8 cellular contexts compared by ENCODE assay signal in the genomic region with DNA sequence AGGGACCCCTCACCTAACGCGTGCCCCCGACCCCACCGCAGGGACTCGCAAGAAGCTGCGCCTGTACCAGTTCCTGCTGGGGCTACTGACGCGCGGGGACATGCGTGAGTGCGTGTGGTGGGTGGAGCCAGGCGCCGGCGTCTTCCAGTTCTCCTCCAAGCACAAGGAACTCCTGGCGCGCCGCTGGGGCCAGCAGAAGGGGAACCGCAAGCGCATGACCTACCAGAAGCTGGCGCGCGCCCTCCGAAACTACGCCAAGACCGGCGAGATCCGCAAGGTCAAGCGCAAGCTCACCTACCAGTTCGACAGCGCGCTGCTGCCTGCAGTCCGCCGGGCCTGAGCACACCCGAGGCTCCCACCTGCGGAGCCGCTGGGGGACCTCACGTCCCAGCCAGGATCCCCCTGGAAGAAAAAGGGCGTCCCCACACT. TPM values are rescaled to one million over a fixed set of nuclear protein-coding genes. Genes with fewer than 3 reads are reported as not detected.
DNase-seq lines count a peak whose midpoint lies in the region; FAIRE-seq lines count a peak whose summit lies in the region.

No MANE protein-coding gene starts in this region.

- peaks cover 12% of the 10 kb centered on the region for H3K4me1 Mint-ChIP-seq in activated T-helper 1 cell treated with anti-CD3 and anti-CD28 coated beads, Interleukin-12 subunit alpha, Interleukin-12 subunit beta, Interleukin-2, Interleukin-4 antibody, amounts not matched to agents 30 ng/mL and 10 ng/mL and 1 ng/mL, durations not matched to agents 14 hours and 24 hours and 36 hours (ENCODE audit: low read depth)

- H3K27me3 Mint-ChIP-seq in activated T-helper 1 cell treated with anti-CD3 and anti-CD28 coated beads, Interleukin-12 subunit alpha, Interleukin-12 subunit beta, Interleukin-2, Interleukin-4 antibody, amounts not matched to agents 30 ng/mL and 10 ng/mL and 1 ng/mL, durations not matched to agents 14 hours and 24 hours and 36 hours (ENCODE audit: insufficient read depth) = peaks cover 9% of the 10 kb centered on the region

- peak; percentile 14 to 53 (median 47) for DNase-seq in stimulated activated naive CD4-positive, alpha-beta T cell (lab: John Stamatoyannopoulos, UW)
- DNase-seq in stimulated activated naive CD4-positive, alpha-beta T cell treated with Interleukin-2 at 50 U/mL for 16 hours (lab: John Stamatoyannopoulos, UW) = no peak
- DNase-seq in activated T-helper 1 cell treated with anti-CD3 and anti-CD28 coated beads, Interleukin-12 subunit alpha, Interleukin-12 subunit beta, Interleukin-2, Interleukin-4 antibody, amounts not matched to agents 30 ng/mL and 10 ng/mL and 1 ng/mL, durations not matched to agents 14 hours and 24 hours and 36 hours (ENCODE audit: low spot score) = peak; percentile 28
- DNase-seq in frontal cortex (ENCODE audit: low spot score in 2 of 2) = peak; percentile 49 to 80
- DNase-seq in nucleus accumbens (lab: John Stamatoyannopoulos, UW) = peak in 55 of 56 donors; percentile 3 to 87 (median 61)
- DNase-seq in hepatic stellate cell (ENCODE audit: low spot score) = no peak
- no peak for DNase-seq in RKO (ENCODE audit: low spot score)
- no peak for DNase-seq in NCI-H1694 treated with DMSO at 0.1 percent for 48 hours (lab: John Stamatoyannopoulos, UW)

- intact Hi-C loops in activated T-helper 1 cell treated with anti-CD3 and anti-CD28 coated beads, Interleukin-12 subunit alpha, Interleukin-12 subunit beta, Interleukin-2, Interleukin-4 antibody, amounts not matched to agents 30 ng/mL and 10 ng/mL and 1 ng/mL, durations not matched to agents 14 hours and 24 hours and 36 hours (cut with micrococcal nuclease) = no loop called here

- H3K9me3 Mint-ChIP-seq in activated T-helper 1 cell treated with anti-CD3 and anti-CD28 coated beads, Interleukin-12 subunit alpha, Interleukin-12 subunit beta, Interleukin-2, Interleukin-4 antibody, amounts not matched to agents 30 ng/mL and 10 ng/mL and 1 ng/mL, durations not matched to agents 14 hours and 24 hours and 36 hours = no peaks in the 10 kb centered on the region

- no peak for FAIRE-seq in frontal cortex (lab: Jason Lieb, UNC)

- no peak overlapping the region for H3K27ac Mint-ChIP-seq in activated T-helper 1 cell treated with anti-CD3 and anti-CD28 coated beads, Interleukin-12 subunit alpha, Interleukin-12 subunit beta, Interleukin-2, Interleukin-4 antibody, amounts not matched to agents 30 ng/mL and 10 ng/mL and 1 ng/mL, durations not matched to agents 14 hours and 24 hours and 36 hours

- H3K36me3 Mint-ChIP-seq in activated T-helper 1 cell treated with anti-CD3 and anti-CD28 coated beads, Interleukin-12 subunit alpha, Interleukin-12 subunit beta, Interleukin-2, Interleukin-4 antibody, amounts not matched to agents 30 ng/mL and 10 ng/mL and 1 ng/mL, durations not matched to agents 14 hours and 24 hours and 36 hours (ENCODE audit: low read depth) = no peaks in the 10 kb centered on the region

- peak overlapping the region; percentile 45 for H3K4me3 Mint-ChIP-seq in activated T-helper 1 cell treated with anti-CD3 and anti-CD28 coated beads, Interleukin-12 subunit alpha, Interleukin-12 subunit beta, Interleukin-2, Interleukin-4 antibody, amounts not matched to agents 30 ng/mL and 10 ng/mL and 1 ng/mL, durations not matched to agents 14 hours and 24 hours and 36 hours

RNA-seq across cellular contexts. Expression of a gene that starts 4.7 kb away (rescaled TPM):
- 0.22 and 0.47 TPM in 2 replicates for total RNA-seq in activated T-helper 1 cell treated with anti-CD3 and anti-CD28 coated beads, Interleukin-12 subunit alpha, Interleukin-12 subunit beta, Interleukin-2, Interleukin-4 antibody, amounts not matched to agents 30 ng/mL and 10 ng/mL and 1 ng/mL, durations not matched to agents 14 hours and 24 hours and 36 hours
- total RNA-seq in frontal cortex = not detected

RNA-seq across cellular contexts. Expression of a gene that starts 9.3 kb away (rescaled TPM):
- total RNA-seq in activated T-helper 1 cell treated with anti-CD3 and anti-CD28 coated beads, Interleukin-12 subunit alpha, Interleukin-12 subunit beta, Interleukin-2, Interleukin-4 antibody, amounts not matched to agents 30 ng/mL and 10 ng/mL and 1 ng/mL, durations not matched to agents 14 hours and 24 hours and 36 hours = 1.3 TPM in 2 replicates
- under 0.01 TPM for total RNA-seq in frontal cortex

RNA-seq across cellular contexts. Expression of a gene that starts 43.9 kb away (rescaled TPM):
- total RNA-seq in activated T-helper 1 cell treated with anti-CD3 and anti-CD28 coated beads, Interleukin-12 subunit alpha, Interleukin-12 subunit beta, Interleukin-2, Interleukin-4 antibody, amounts not matched to agents 30 ng/mL and 10 ng/mL and 1 ng/mL, durations not matched to agents 14 hours and 24 hours and 36 hours = 171 and 178 TPM in 2 replicates
- total RNA-seq in frontal cortex = 12.6 TPM

RNA-seq across cellular contexts. Expression of a gene that starts 48.3 kb away (rescaled TPM):
- total RNA-seq in activated T-helper 1 cell treated with anti-CD3 and anti-CD28 coated beads, Interleukin-12 subunit alpha, Interleukin-12 subunit beta, Interleukin-2, Interleukin-4 antibody, amounts not matched to agents 30 ng/mL and 10 ng/mL and 1 ng/mL, durations not matched to agents 14 hours and 24 hours and 36 hours = 90.0 and 95.4 TPM in 2 replicates
- 53.4 TPM for total RNA-seq in frontal cortex

RNA-seq across cellular contexts. Expression of a gene that starts 48.6 kb away (rescaled TPM):
- 0.39 and 0.88 TPM in 2 replicates for total RNA-seq in activated T-helper 1 cell treated with anti-CD3 and anti-CD28 coated beads, Interleukin-12 subunit alpha, Interleukin-12 subunit beta, Interleukin-2, Interleukin-4 antibody, amounts not matched to agents 30 ng/mL and 10 ng/mL and 1 ng/mL, durations not matched to agents 14 hours and 24 hours and 36 hours
- total RNA-seq in frontal cortex = 2.0 TPM

Comparison
In these comparisons a context has a peak if more than half of its experiments do, and no peak if none do; other contexts are left out.
1. DNase-seq: peak in stimulated activated naive CD4-positive, alpha-beta T cell (6 of 6), activated T-helper 1 cell treated with anti-CD3 and anti-CD28 coated beads, Interleukin-12 subunit alpha, Interleukin-12 subunit beta, Interleukin-2, Interleukin-4 antibody, amounts not matched to agents 30 ng/mL and 10 ng/mL and 1 ng/mL, durations not matched to agents 14 hours and 24 hours and 36 hours (single experiment), frontal cortex (2 of 2) and nucleus accumbens (55 of 56); none in stimulated activated naive CD4-positive, alpha-beta T cell treated with Interleukin-2 at 50 U/mL for 16 hours (single experiment), hepatic stellate cell (single experiment), RKO (single experiment) and NCI-H1694 treated with DMSO at 0.1 percent for 48 hours (single experiment).
2. RNA of a gene that starts 43.9 kb away (total RNA-seq): 171 to 178 TPM in activated T-helper 1 cell treated with anti-CD3 and anti-CD28 coated beads, Interleukin-12 subunit alpha, Interleukin-12 subunit beta, Interleukin-2, Interleukin-4 antibody, amounts not matched to agents 30 ng/mL and 10 ng/mL and 1 ng/mL, durations not matched to agents 14 hours and 24 hours and 36 hours; 12.6 TPM in frontal cortex (single experiment); every median in the first group is over 10 times any median in the second.